ENCODE assay signal across 31 cellular contexts in the genomic region with DNA sequence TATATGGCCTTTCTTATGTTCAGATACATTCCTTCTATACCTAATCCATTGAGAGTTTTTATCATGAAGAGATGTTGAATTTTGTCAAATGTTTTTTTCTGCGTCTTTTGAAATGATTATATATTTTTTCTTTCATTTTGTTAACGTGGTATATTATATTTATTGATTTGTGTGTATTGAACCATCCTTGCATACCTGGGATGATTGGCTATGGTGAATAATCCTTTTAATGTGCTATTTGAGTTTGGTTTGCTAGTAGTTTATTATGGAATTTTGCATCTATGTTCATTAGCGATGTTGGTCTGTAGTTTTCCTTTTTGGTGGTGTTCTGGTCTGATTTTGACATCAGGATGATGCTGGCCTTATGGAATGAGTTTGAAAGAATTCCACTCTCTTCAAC. TPM values are rescaled to one million over a fixed set of nuclear protein-coding genes. Genes with fewer than 3 reads are reported as not detected.
"Had no signal": no experiment of that assay in that cellular context is flagged by ENCODE, and none has a peak within 500 bp of the region (broad histone marks: within the 10 kb centered on the region; RNA-seq: fewer than 3 reads in every experiment).

No MANE protein-coding gene starts in this region.

- H3K27me3 ChIP-seq: stomach, suprapubic skin, testis, thyroid gland, tibial artery, tibial nerve, transverse colon, upper lobe of left lung, upper lobe of right lung, uterus, vagina had no signal

- DNase-seq: stimulated activated CD4-positive, alpha-beta T cell treated with anti-CD3 and anti-CD28 coated beads, Interleukin-2, amount 100 ng/mL, for 48 hours; stimulated activated CD4-positive, alpha-beta T cell treated with anti-CD3 and anti-CD28 coated beads, Interleukin-4, amount 100 ng/mL, for 1 hour; stimulated activated CD4-positive, alpha-beta T cell treated with anti-CD3 and anti-CD28 coated beads, Interleukin-4, amount 100 ng/mL, for 24 hours; stimulated activated CD4-positive, alpha-beta T cell treated with anti-CD3 and anti-CD28 coated beads, Interleukin-4, amount 100 ng/mL, for 4 hours; stimulated activated CD8-positive, alpha-beta memory T cell treated with anti-CD3 and anti-CD28 coated beads, Interleukin-4, amount 100 ng/mL, for 48 hours; stimulated activated naive B cell treated with anti-CD40 and anti-IgM and Interleukin-4, amounts not matched to agents 10 μg/mL and 1 μg/mL and 100 μg/mL, for 72 hours; stimulated activated naive CD4-positive, alpha-beta T cell; stimulated activated naive CD4-positive, alpha-beta T cell treated with Interleukin-2 at 50 U/mL for 16 hours; stimulated activated naive CD8-positive, alpha-beta T cell treated with anti-CD3 and anti-CD28 coated beads, Interleukin-15, amount 100 ng/mL, for 72 hours; stimulated activated naive CD8-positive, alpha-beta T cell treated with anti-CD3 and anti-CD28 coated beads, Interleukin-15, Interleukin-2, amounts not matched to agents 100 U/mL and 50 U/mL, for 24 hours; stomach; substantia nigra; testis; thyroid gland; tibial artery; transverse colon; trophoblast cell; upper lobe of left lung; upper lobe of right lung; uterus had no signal

- H3K9me3 ChIP-seq: testis, thyroid gland, uterus, vagina had no signal

- ATAC-seq: stimulated activated effector memory CD8-positive, alpha-beta T cell treated with anti-CD3 and anti-CD28 coated beads, Interleukin-12 subunit alpha, Interleukin-12 subunit beta, amount 100 ng/mL, for 72 hours; stimulated activated memory B cell treated with anti-CD40 and anti-IgM and Interleukin-4, amounts not matched to agents 10 μg/mL and 1 μg/mL and 100 μg/mL, for 72 hours; stimulated activated naive B cell treated with anti-CD40 and anti-IgM and Interleukin-4, amounts not matched to agents 10 μg/mL and 1 μg/mL and 100 μg/mL, for 72 hours; stimulated activated naive CD8-positive, alpha-beta T cell treated with anti-CD3 and anti-CD28 coated beads, Interleukin-15, amount 100 ng/mL, for 72 hours; stimulated activated naive CD8-positive, alpha-beta T cell treated with anti-CD3 and anti-CD28 coated beads, Interleukin-15, Interleukin-2, amounts not matched to agents 100 U/mL and 50 U/mL, for 24 hours; upper lobe of right lung had no signal

- H3K4me1 ChIP-seq: stomach, suprapubic skin, testis, thyroid gland, tibial artery, tibial nerve, transverse colon, upper lobe of left lung, upper lobe of right lung, uterus, vagina had no signal

- FAIRE-seq: urothelium cell line had no signal

- H3K27ac ChIP-seq: stomach, suprapubic skin, testis, thoracic aorta, thyroid gland, tibial artery, tibial nerve, transverse colon, upper lobe of left lung, upper lobe of right lung, uterus, vagina had no signal

- H3K4me3 ChIP-seq: stomach, suprapubic skin, testis, thoracic aorta, thyroid gland, tibial artery, tibial nerve, transverse colon, upper lobe of left lung, upper lobe of right lung, uterus, vagina had no signal

- H3K36me3 ChIP-seq: stomach, suprapubic skin, thoracic aorta, thyroid gland, tibial artery, tibial nerve, transverse colon, upper lobe of left lung, upper lobe of right lung, uterus, vagina had no signal

RNA-seq across cellular contexts. Expression of gene IL36G, which starts 11.8 kb away (rescaled TPM):
- total RNA-seq: stomach, subcutaneous adipose tissue, temporal lobe, thoracic aorta, thyroid gland, tibial nerve, upper lobe of left lung, upper lobe of right lung, ureter, urinary bladder, uterus, vagina had no signal
- polyA plus RNA-seq: urinary bladder had no signal

RNA-seq across cellular contexts. Expression of gene IL36A, which starts 15.6 kb away (rescaled TPM):
- total RNA-seq: stomach, subcutaneous adipose tissue, suprapubic skin, temporal lobe, testis, thoracic aorta, thyroid gland, tibial nerve, transverse colon, upper lobe of left lung, upper lobe of right lung, ureter, urinary bladder, uterus had no signal
- polyA plus RNA-seq: urinary bladder had no signal
